Comparison of ENCODE assay signal across 8 cellular contexts in genomic region chr10:132185601-132186487, GRCh38. TPM values are rescaled to one million over a fixed set of nuclear protein-coding genes. Genes with fewer than 3 reads are reported as not detected.
DNase-seq lines count a peak whose midpoint lies in the region; ATAC-seq, FAIRE-seq and TF ChIP-seq lines count a peak whose summit lies in the region.

No MANE protein-coding gene starts in this region.

- no peaks in the 10 kb centered on the region for H3K36me3 ChIP-seq in PC-3 (ENCODE audit: low read depth, low read length)
- H3K36me3 ChIP-seq in iPS-18a (ENCODE audit: control insufficient read depth, low read depth, low read length), result no peaks in the 10 kb centered on the region

- H3K27ac Mint-ChIP-seq in CD14-positive monocyte, result no peak overlapping the region
- no peak overlapping the region for H3K27ac Mint-ChIP-seq in activated naive CD8-positive, alpha-beta T cell treated with anti-CD3 and anti-CD28 coated beads, Interleukin-2, amount 50 U/mL, for 24 hours

- no peaks in the 10 kb centered on the region for H3K9me3 ChIP-seq in PC-3 (ENCODE audit: low read length)
- no peaks in the 10 kb centered on the region for H3K9me3 ChIP-seq in iPS-18a (ENCODE audit: control insufficient read depth, low read depth, low read length)

- H3K4me3 ChIP-seq in PC-3 (ENCODE audit: low read length) (peak overlapping the region; percentile 59), iPS-18a (ENCODE audit: low read length) (peak overlapping the region; percentile 37)

- H3K79me2 ChIP-seq in PC-3 (ENCODE audit: low read length), result no peaks in the 10 kb centered on the region

- H3K9me2 ChIP-seq in PC-3 (replicated peaks; ENCODE audit: low read length), result no peaks in the 10 kb centered on the region

- no peak for FAIRE-seq in GM12891 (lab: Jason Lieb, UNC)

- POLR2A ChIA-PET in PC-3 (lab: Charles Lee; ENCODE audit: unreplicated experiment), result no interaction called here

- H3K36me3 Mint-ChIP-seq in CD14-positive monocyte, result peaks cover 2 to 3% of the 10 kb centered on the region in 2 donors
- peaks cover 3% of the 10 kb centered on the region for H3K36me3 Mint-ChIP-seq in activated naive CD8-positive, alpha-beta T cell treated with anti-CD3 and anti-CD28 coated beads, Interleukin-2, amount 50 U/mL, for 24 hours (ENCODE audit: low read depth)

- H3K9me3 Mint-ChIP-seq in CD14-positive monocyte, result peaks cover 0 to 19% (median 4%) of the 10 kb centered on the region in 7 donors
- H3K9me3 Mint-ChIP-seq in activated naive CD8-positive, alpha-beta T cell treated with anti-CD3 and anti-CD28 coated beads, Interleukin-2, amount 50 U/mL, for 24 hours, result peaks cover 5% of the 10 kb centered on the region

- peak overlapping the region; percentile 31 to 80 for H3K4me3 Mint-ChIP-seq in CD14-positive monocyte
- peak overlapping the region; percentile 26 for H3K4me3 Mint-ChIP-seq in activated naive CD8-positive, alpha-beta T cell treated with anti-CD3 and anti-CD28 coated beads, Interleukin-2, amount 50 U/mL, for 24 hours

- H3K27ac ChIP-seq in PC-3 (ENCODE audit: low read length), result no peak overlapping the region
- H3K27ac ChIP-seq in iPS-18a (ENCODE audit: low read length), result no peak overlapping the region

- CTCF ChIA-PET in PC-3 (lab: Charles Lee), result no interaction called here

- TF ChIP-seq POLR2A in GM12891 (IDR thresholded peaks at IDR 0.05; ENCODE audit: low read depth, low read length), result no peak

- peak overlapping the region; percentile 85 for H3K4me2 ChIP-seq in PC-3 (ENCODE audit: low read length)

- TF ChIP-seq CTCF in CD14-positive monocyte (IDR thresholded peaks at IDR 0.05), result no peak
- no peak for TF ChIP-seq CTCF in PC-3 (conservative IDR thresholded peaks at IDR 0.05; ENCODE audit: low read depth, low read length)

- 0 out of 2 replicates have a peak overlapping the region, but pooled peaks have one; percentile 42 for H2AFZ ChIP-seq in PC-3 (ENCODE audit: low read length)

- DNase-seq in CD14-positive monocyte (ENCODE audit: low spot score) (no peak), PC-3 (peak; percentile 66), GM12891 (ENCODE audit: insufficient read length, low spot score) (no peak), occipital lobe (lab: John Stamatoyannopoulos, UW) (no peak)
- peak; percentile 59 for DNase-seq in activated naive CD8-positive, alpha-beta T cell treated with anti-CD3 and anti-CD28 coated beads, Interleukin-2, amount 50 U/mL, for 24 hours
- DNase-seq in stimulated activated CD4-positive, alpha-beta T cell treated with anti-CD3 and anti-CD28 coated beads, Interleukin-1b, Interleukin-23, amount 100 ng/mL, for 48 hours, result peak; percentile 61

- BruUV-seq in PC-3 (replicated peaks; lab: Mats Ljungman, UMichigan), result no TSS peak

- H3K27me3 ChIP-seq in PC-3 (ENCODE audit: low read length), result no peaks in the 10 kb centered on the region
- peaks cover 64% of the 10 kb centered on the region for H3K27me3 ChIP-seq in iPS-18a (ENCODE audit: control insufficient read depth, insufficient read depth, low read length)

- no peaks in the 10 kb centered on the region for H3K4me1 Mint-ChIP-seq in CD14-positive monocyte
- H3K4me1 Mint-ChIP-seq in activated naive CD8-positive, alpha-beta T cell treated with anti-CD3 and anti-CD28 coated beads, Interleukin-2, amount 50 U/mL, for 24 hours, result peaks cover 10% of the 10 kb centered on the region

- intact Hi-C loops in CD14-positive monocyte (cut with micrococcal nuclease) (no loop called here), PC-3 (cut with micrococcal nuclease) (no loop called here)

- H3K4me1 ChIP-seq in PC-3 (ENCODE audit: insufficient read depth, low read length), result peaks cover 3% of the 10 kb centered on the region; the same call in 1 of the 2 replicates
- H3K4me1 ChIP-seq in iPS-18a (ENCODE audit: control insufficient read depth, low read depth, low read length), result no peaks in the 10 kb centered on the region

- no peaks in the 10 kb centered on the region for H4K20me1 ChIP-seq in PC-3 (ENCODE audit: low read length)

- no peak overlapping the region for H3K9ac ChIP-seq in PC-3 (ENCODE audit: low read length)
- H3K9ac ChIP-seq in iPS-18a (ENCODE audit: low read length), result no peak overlapping the region

- H3K27me3 Mint-ChIP-seq in CD14-positive monocyte (ENCODE audit: low read depth in 3 of 3), result peaks cover 56 to 68% (median 68%) of the 10 kb centered on the region in 3 donors
- peaks cover 36% of the 10 kb centered on the region for H3K27me3 Mint-ChIP-seq in activated naive CD8-positive, alpha-beta T cell treated with anti-CD3 and anti-CD28 coated beads, Interleukin-2, amount 50 U/mL, for 24 hours

- H3F3A ChIP-seq in PC-3 (ENCODE audit: low read length, unreplicated experiment), result no peaks in the 10 kb centered on the region

- ATAC-seq in PC-3, result peak; percentile 73
- peak; percentile 55 for ATAC-seq in activated naive CD8-positive, alpha-beta T cell treated with anti-CD3 and anti-CD28 coated beads, Interleukin-2, amount 50 U/mL, for 24 hours
- no peak for ATAC-seq in HG02884 (IDR thresholded peaks at IDR 0.05; ENCODE audit: unreplicated experiment)

TF ChIP-seq in GM12891, 5 proteins besides CTCF, POLR2A, EP300 and RAD21:
- TF ChIP-seq POU2F2 (IDR thresholded peaks at IDR 0.05; ENCODE audit: low read depth, low read length) (no peak), TAF1 (IDR thresholded peaks at IDR 0.05; ENCODE audit: low read depth, low read length) (no peak), POLR2AphosphoS5 (IDR thresholded peaks at IDR 0.05; ENCODE audit: low read depth, low read length) (no peak), PAX5 (IDR thresholded peaks at IDR 0.05; ENCODE audit: insufficient read depth, low read length, severe bottlenecking) (no peak), SPI1 (IDR thresholded peaks at IDR 0.05; ENCODE audit: low read depth, low read length) (no peak)
TF ChIP-seq in GM12891: peak in this region for 0.

RNA-seq across cellular contexts. Expression of gene DPYSL4, which starts 0.9 kb away (rescaled TPM):
- polyA plus RNA-seq in CD14-positive monocyte, result not detected
- total RNA-seq in PC-3 (2014; rRNA removed), result 10.2 and 10.9 TPM in 2 replicates
- 0.98 TPM for polyA plus RNA-seq in GM12891 (2012; ENCODE audit: low read depth, missing spikeins)
- 40.6 TPM for total RNA-seq in occipital lobe

Comparison
In these comparisons a context has a peak if more than half of its experiments do, and no peak if none do; other contexts are left out.
1. DNase-seq: peak in PC-3 (single experiment), activated naive CD8-positive, alpha-beta T cell treated with anti-CD3 and anti-CD28 coated beads, Interleukin-2, amount 50 U/mL, for 24 hours (single experiment) and stimulated activated CD4-positive, alpha-beta T cell treated with anti-CD3 and anti-CD28 coated beads, Interleukin-1b, Interleukin-23, amount 100 ng/mL, for 48 hours (single experiment); none in CD14-positive monocyte (single experiment), GM12891 (single experiment) and occipital lobe (single experiment).